In the genomic region with DNA sequence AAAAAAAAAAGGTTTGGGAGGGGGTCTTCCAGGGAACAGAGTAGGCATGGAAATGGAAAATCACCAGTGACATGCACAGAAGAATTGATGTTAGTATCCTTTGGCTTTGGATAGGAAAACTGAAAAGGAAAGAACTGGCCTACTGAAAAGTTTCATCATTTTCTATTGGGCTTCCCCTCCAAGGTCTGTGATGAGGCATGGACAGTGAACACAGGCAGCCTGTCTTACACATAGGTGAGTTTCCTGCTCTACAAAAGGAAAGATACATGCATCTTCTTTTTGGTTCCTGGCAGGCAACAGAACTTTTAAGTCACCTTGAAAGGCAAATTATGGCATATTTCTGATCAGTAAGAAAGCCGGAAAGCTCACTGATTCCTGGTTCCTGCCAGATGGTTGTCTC, we compare ENCODE assay signal across 16 cellular contexts.
"Had no signal": no experiment of that assay in that cellular context is flagged by ENCODE, and none has a peak within 500 bp of the region (broad histone marks: within the 10 kb centered on the region; RNA-seq: fewer than 3 reads in every experiment).

No MANE protein-coding gene starts in this region.

- H3K36me3 ChIP-seq: cardiac muscle cell, neutrophil, tibial nerve, vagina, WERI-Rb-1 had no signal

- H3K27ac ChIP-seq: cardiac muscle cell, neutrophil, parathyroid adenoma, tibial nerve, vagina, WERI-Rb-1 had no signal

- H3K4me3 ChIP-seq: cardiac muscle cell, tibial nerve, vagina had no signal

- H3K27me3 ChIP-seq: vagina had no signal

- DNase-seq: activated CD4-positive, alpha-beta T cell treated with anti-CD3 and anti-CD28 coated beads, Interleukin-2, amount 50 U/mL, for 48 hours; activated CD8-positive, alpha-beta memory T cell treated with anti-CD3 and anti-CD28 coated beads, Interleukin-2, amount 10 ng/mL, durations not matched to agents 7 days and 5 days; activated naive CD4-positive, alpha-beta T cell treated with anti-CD3 and anti-CD28 coated beads, Interleukin-2, amount 10 ng/mL, durations not matched to agents 7 days and 5 days; activated T-cell treated with anti-CD3 and anti-CD28 coated beads, Interleukin-2, amount 50 U/mL, for 1 hour; hypothalamus; left ventricle myocardium superior; mesendoderm; natural killer cell; stimulated activated CD4-positive, alpha-beta T cell treated with anti-CD3 and anti-CD28 coated beads, Interleukin-1b, Interleukin-23, amount 100 ng/mL, for 48 hours; WERI-Rb-1 had no signal

- H3K9ac ChIP-seq: parathyroid adenoma had no signal

- FAIRE-seq: astrocyte had no signal

- H3K4me1 ChIP-seq: parathyroid adenoma had no signal

- ATAC-seq: activated CD8-positive, alpha-beta memory T cell treated with anti-CD3 and anti-CD28 coated beads, Interleukin-2, amount 10 ng/mL, durations not matched to agents 7 days and 5 days; left ventricle myocardium superior; natural killer cell had no signal

- H2AFZ ChIP-seq: parathyroid adenoma had no signal

- H3K79me2 ChIP-seq: parathyroid adenoma had no signal

- H3K9me3 ChIP-seq: neutrophil, tibial nerve, vagina had no signal
